In the genomic region with DNA sequence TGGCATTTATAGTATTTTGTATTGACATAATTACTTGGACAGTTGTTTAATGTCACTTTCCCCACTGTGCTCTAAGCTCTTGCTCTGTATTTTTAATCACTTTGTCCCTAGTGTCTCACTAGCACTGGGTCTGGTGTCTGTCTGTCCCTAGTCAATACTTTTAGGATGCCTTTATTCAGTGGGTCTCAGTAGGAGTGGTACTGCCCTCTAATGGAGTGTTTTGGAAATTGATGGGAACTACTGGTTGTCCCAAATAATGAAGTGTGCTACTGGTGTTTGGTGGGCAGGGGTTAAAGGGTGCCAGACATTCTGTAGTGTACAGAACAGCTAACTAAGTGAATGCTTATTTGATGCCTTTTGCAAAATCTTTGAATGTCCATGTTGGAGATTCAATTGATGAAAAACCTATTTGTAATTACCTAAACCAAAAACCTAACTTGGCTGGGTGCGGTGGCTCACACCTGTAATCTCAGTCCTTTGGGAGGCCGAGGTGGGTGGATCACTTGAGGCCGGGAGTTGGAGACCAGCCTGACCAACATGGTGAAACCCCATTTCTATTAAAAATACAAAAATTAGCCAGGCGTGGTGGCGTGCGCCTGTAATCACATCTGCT, we compare ENCODE assay signal across 8 cellular contexts. TPM values are rescaled to one million over a fixed set of nuclear protein-coding genes. Genes with fewer than 3 reads are reported as not detected.
DNase-seq lines count a peak whose midpoint lies in the region; ATAC-seq and TF ChIP-seq lines count a peak whose summit lies in the region.

No MANE protein-coding gene starts in this region.

- TF ChIP-seq CTCF in HL-60 (IDR thresholded peaks at IDR 0.05; ENCODE audit: insufficient read depth, low read length) (peak; percentile 8), epithelial cell of esophagus (IDR thresholded peaks at IDR 0.05; ENCODE audit: insufficient read depth, low read depth, low read length, missing control alignments) (peak; percentile 78), nephron (IDR thresholded peaks at IDR 0.05; ENCODE audit: unreplicated experiment in 3 of 3) (peak; percentile 50 to 54 (median 52))

- no peaks in the 10 kb centered on the region for H3K27me3 Mint-ChIP-seq in nephron (ENCODE audit: low read depth)
- peaks cover 0 to 1% of the 10 kb centered on the region in 2 donors for H3K27me3 Mint-ChIP-seq in CD4-positive, alpha-beta memory T cell

- peak overlapping the region; percentile 34 to 47 (median 43) for H3K27ac Mint-ChIP-seq in nephron
- H3K27ac Mint-ChIP-seq in CD4-positive, alpha-beta memory T cell, result no peak overlapping the region

- H3K36me3 Mint-ChIP-seq in nephron (ENCODE audit: low read depth), result peaks cover 14% of the 10 kb centered on the region
- no peaks in the 10 kb centered on the region for H3K36me3 Mint-ChIP-seq in CD4-positive, alpha-beta memory T cell

- ATAC-seq in GM21360 (IDR thresholded peaks at IDR 0.05; ENCODE audit: unreplicated experiment), result peak; percentile 71

- no peaks in the 10 kb centered on the region for H3K27me3 ChIP-seq in HL-60 (ENCODE audit: insufficient read depth, poor library complexity, severe bottlenecking)
- no peaks in the 10 kb centered on the region for H3K27me3 ChIP-seq in CD4-positive, alpha-beta memory T cell (ENCODE audit: insufficient read depth, low read length)

- intact Hi-C loops in CD4-positive, alpha-beta memory T cell (cut with micrococcal nuclease), result loop anchor here (1.0 kb wide), 1 partner anchor 174 kb away; no protein-coding TSS in a partner anchor

- peaks cover 27% of the 10 kb centered on the region for H3K4me1 Mint-ChIP-seq in nephron
- H3K4me1 Mint-ChIP-seq in CD4-positive, alpha-beta memory T cell, result no peaks in the 10 kb centered on the region

- DNase-seq in GF-D8 (lab: John Stamatoyannopoulos, UW), result peak; percentile 11
- DNase-seq in HL-60 (ENCODE audit: low read depth in 1 of 2, low spot score in 1 of 2), result peak; percentile 26 to 50
- DNase-seq in OCI-M2 (lab: John Stamatoyannopoulos, UW; ENCODE audit: unreplicated experiment), result peak; percentile 2
- DNase-seq in epithelial cell of esophagus (ENCODE audit: low read depth), result peak; percentile 72
- DNase-seq in CD4-positive, alpha-beta memory T cell, result no peak
- DNase-seq in DMS79 treated with DMSO at 0.1 percent for 48 hours (lab: John Stamatoyannopoulos, UW), result no peak

- H3K36me3 ChIP-seq in CD4-positive, alpha-beta memory T cell (ENCODE audit: insufficient read depth, low read length), result no peaks in the 10 kb centered on the region

- H3K27ac ChIP-seq in HL-60 (replicated peaks), result no peak overlapping the region
- H3K27ac ChIP-seq in CD4-positive, alpha-beta memory T cell (ENCODE audit: low read depth, low read length), result no peak overlapping the region

- CTCF ChIA-PET in CD4-positive, alpha-beta memory T cell (lab: Charles Lee; ENCODE audit: partially characterized antibody), result interaction anchor here (0.9 kb wide), 1 partner anchor 174 kb away, joined by 4 read pairs; no protein-coding TSS in a partner anchor

- H3K4me3 Mint-ChIP-seq in nephron, result no peak overlapping the region
- H3K4me3 Mint-ChIP-seq in CD4-positive, alpha-beta memory T cell, result no peak overlapping the region

- H3K4me1 ChIP-seq in CD4-positive, alpha-beta memory T cell (ENCODE audit: insufficient read depth, low read length), result no peaks in the 10 kb centered on the region

- POLR2A ChIA-PET in CD4-positive, alpha-beta memory T cell (lab: Charles Lee; ENCODE audit: partially characterized antibody), result no interaction called here

- peaks cover 2% of the 10 kb centered on the region for H3K9me3 Mint-ChIP-seq in nephron
- H3K9me3 Mint-ChIP-seq in CD4-positive, alpha-beta memory T cell, result peaks cover 0 to 2% (median 0%) of the 10 kb centered on the region in 8 donors

- no peaks in the 10 kb centered on the region for H3K9me3 ChIP-seq in CD4-positive, alpha-beta memory T cell (ENCODE audit: control insufficient read depth in 1 of 2, low read length in 2 of 2)

- H3K4me3 ChIP-seq in HL-60 (replicated peaks; ENCODE audit: insufficient read depth, low read length) (no peak overlapping the region), epithelial cell of esophagus (ENCODE audit: low read length) (no peak overlapping the region)
- H3K4me3 ChIP-seq in CD4-positive, alpha-beta memory T cell (ENCODE audit: low read length in 2 of 2), result no peak overlapping the region

RNA-seq across cellular contexts. Expression of gene CDK14, which starts 33.3 kb away (rescaled TPM):
- total RNA-seq in CD4-positive, alpha-beta memory T cell, result under 1 TPM; 0.47 to 0.81 TPM
- polyA plus RNA-seq in CD4-positive, alpha-beta memory T cell, result under 1 TPM in 1 of 2 donors, not detected in 1; 0.70 TPM

Comparison
In these comparisons a context has a peak if more than half of its experiments do, and no peak if none do; other contexts are left out.
1. DNase-seq: peak in GF-D8 (single experiment), HL-60 (2 of 2), OCI-M2 (single experiment) and epithelial cell of esophagus (single experiment); none in CD4-positive, alpha-beta memory T cell (0 of 5) and DMS79 treated with DMSO at 0.1 percent for 48 hours (single experiment).
2. CTCF ChIP-seq: peak in every context shown above with its lines; median percentile 78 in epithelial cell of esophagus; 52 in nephron; 8 in HL-60.
3. H3K27ac Mint-ChIP-seq: peak in nephron (3 of 3); none in CD4-positive, alpha-beta memory T cell (0 of 7).